Comparison of ENCODE assay signal across 12 cellular contexts in genomic region chr15:62348119-62348518, GRCh38.
"Had no signal": no experiment of that assay in that cellular context is flagged by ENCODE, and none has a peak within 500 bp of the region (broad histone marks: within the 10 kb centered on the region; RNA-seq: fewer than 3 reads in every experiment).

No MANE protein-coding gene starts in this region.

- DNase-seq: activated CD4-positive, alpha-beta T cell treated with anti-CD3 and anti-CD28 coated beads, Interleukin-2, amount 50 U/mL, for 48 hours; activated CD4-positive, CD25-positive, alpha-beta regulatory T cell treated with anti-CD3 and anti-CD28 coated beads, Interleukin-2, amount 50 U/mL, for 72 hours; activated naive CD4-positive, alpha-beta T cell treated with Interleukin-2 at 50 U/mL for 16 hours; anterior cingulate cortex; gastrocnemius medialis; left lung; stimulated activated CD4-positive, alpha-beta T cell treated with anti-CD3 and anti-CD28 coated beads, Interleukin-2, amount 100 ng/mL, for 48 hours; stimulated activated naive CD4-positive, alpha-beta T cell; substantia nigra; T-helper 9 cell had no signal

- ATAC-seq: activated T-helper 17 cell treated with anti-CD3 and anti-CD28 coated beads, Interleukin-2, amount 50 U/mL, for 72 hours; gastrocnemius medialis; left lung had no signal

- H3K36me3 ChIP-seq: gastrocnemius medialis, left lung, tibial nerve had no signal

- H3K9me3 ChIP-seq: gastrocnemius medialis, left lung, tibial nerve had no signal

- H3K27ac ChIP-seq: gastrocnemius medialis, left lung, tibial nerve had no signal

- H3K4me1 ChIP-seq: gastrocnemius medialis, left lung, tibial nerve had no signal

- H3K27me3 ChIP-seq: gastrocnemius medialis, left lung, tibial nerve had no signal

- H3K4me3 ChIP-seq: gastrocnemius medialis, left lung, tibial nerve had no signal
